8 cellular contexts compared by ENCODE assay signal in the genomic region with DNA sequence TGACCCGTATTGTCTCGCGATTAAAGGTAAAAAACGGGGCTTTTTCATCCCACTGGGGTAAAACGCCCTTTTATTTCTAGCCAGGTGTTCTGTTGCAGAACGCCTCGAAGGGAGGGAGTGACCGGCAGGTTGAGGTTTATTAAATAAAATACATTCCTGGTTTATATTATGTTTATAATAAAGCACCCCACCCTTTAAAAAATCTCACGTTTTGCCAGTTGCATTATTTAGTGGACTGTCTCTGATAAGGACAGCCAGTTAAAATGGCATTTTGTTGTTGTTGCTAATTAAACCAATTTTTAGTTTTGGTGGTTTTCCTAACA. TPM values are rescaled to one million over a fixed set of nuclear protein-coding genes. Genes with fewer than 3 reads are reported as not detected.
DNase-seq lines count a peak whose midpoint lies in the region; ATAC-seq and TF ChIP-seq lines count a peak whose summit lies in the region.

No MANE protein-coding gene starts in this region.

- H3K4me3 ChIP-seq in mucosa of stomach (ENCODE audit: low read length) (peak overlapping the region; percentile 83), MM.1S (ENCODE audit: low read length) (no peak overlapping the region)

- no peak overlapping the region for H3K4me2 ChIP-seq in MM.1S (ENCODE audit: low read depth, low read length)

- H3F3A ChIP-seq in MM.1S (ENCODE audit: insufficient read depth, low read length): no peaks in the 10 kb centered on the region

- peaks cover 49% of the 10 kb centered on the region for H3K36me3 Mint-ChIP-seq in stimulated activated naive CD8-positive, alpha-beta T cell treated with anti-CD3 and anti-CD28 coated beads, Interleukin-15, Interleukin-2, amounts not matched to agents 100 ng/mL and 50 ng/mL, for 24 hours (ENCODE audit: low read depth)

- no peaks in the 10 kb centered on the region for H3K9me2 ChIP-seq in MM.1S (replicated peaks; ENCODE audit: insufficient read depth, low read length)

- H3K27ac ChIP-seq in cingulate gyrus (ENCODE audit: low read depth, low read length) (peak overlapping the region; percentile 55), MM.1S (ENCODE audit: low read length) (no peak overlapping the region)

- no peak overlapping the region for H2AFZ ChIP-seq in MM.1S (ENCODE audit: low read length)

- peak overlapping the region; percentile 84 for H3K4me3 Mint-ChIP-seq in stimulated activated naive CD8-positive, alpha-beta T cell treated with anti-CD3 and anti-CD28 coated beads, Interleukin-15, Interleukin-2, amounts not matched to agents 100 ng/mL and 50 ng/mL, for 24 hours

- peak overlapping the region; percentile 51 for H3K9ac ChIP-seq in mucosa of stomach (ENCODE audit: low read length)
- no peak overlapping the region for H3K9ac ChIP-seq in MM.1S (ENCODE audit: low read length)

- no peaks in the 10 kb centered on the region for H4K20me1 ChIP-seq in MM.1S (ENCODE audit: insufficient read depth, low read length)

- H3K27ac Mint-ChIP-seq in stimulated activated naive CD8-positive, alpha-beta T cell treated with anti-CD3 and anti-CD28 coated beads, Interleukin-15, Interleukin-2, amounts not matched to agents 100 ng/mL and 50 ng/mL, for 24 hours: peak overlapping the region; percentile 89

- DNase-seq in stimulated activated naive CD8-positive, alpha-beta T cell treated with anti-CD3 and anti-CD28 coated beads, Interleukin-15, Interleukin-2, amounts not matched to agents 100 U/mL and 50 U/mL, for 24 hours: no peak
- DNase-seq in SIG-M5 treated with dmso at 0.1 percent for 504 hours (lab: John Stamatoyannopoulos, UW; ENCODE audit: unreplicated experiment) (no peak), MM.1S (no peak), omental fat pad (ENCODE audit: low spot score) (no peak)

- H3K27me3 Mint-ChIP-seq in stimulated activated naive CD8-positive, alpha-beta T cell treated with anti-CD3 and anti-CD28 coated beads, Interleukin-15, Interleukin-2, amounts not matched to agents 100 ng/mL and 50 ng/mL, for 24 hours: no peaks in the 10 kb centered on the region

- H3K9me3 Mint-ChIP-seq in stimulated activated naive CD8-positive, alpha-beta T cell treated with anti-CD3 and anti-CD28 coated beads, Interleukin-15, Interleukin-2, amounts not matched to agents 100 ng/mL and 50 ng/mL, for 24 hours: peaks cover 37% of the 10 kb centered on the region

- H3K27me3 ChIP-seq in mucosa of stomach (ENCODE audit: control insufficient read depth, insufficient read depth, low read length) (no peaks in the 10 kb centered on the region), MM.1S (replicated peaks; ENCODE audit: insufficient read depth, low read length) (no peaks in the 10 kb centered on the region)

- no peak for TF ChIP-seq CTCF in MM.1S (IDR thresholded peaks at IDR 0.05; ENCODE audit: low read length)
- TF ChIP-seq CTCF in omental fat pad (IDR thresholded peaks at IDR 0.05): no peak

- peaks cover 14% of the 10 kb centered on the region for H3K4me1 Mint-ChIP-seq in stimulated activated naive CD8-positive, alpha-beta T cell treated with anti-CD3 and anti-CD28 coated beads, Interleukin-15, Interleukin-2, amounts not matched to agents 100 ng/mL and 50 ng/mL, for 24 hours (ENCODE audit: low read depth)

- peaks cover 4% of the 10 kb centered on the region for H3K9me3 ChIP-seq in mucosa of stomach (ENCODE audit: control insufficient read depth, low read length)
- no peaks in the 10 kb centered on the region for H3K9me3 ChIP-seq in MM.1S (replicated peaks; ENCODE audit: insufficient read depth, low read length)

- H3K36me3 ChIP-seq in mucosa of stomach (ENCODE audit: control insufficient read depth, insufficient read depth, low read length): no peaks in the 10 kb centered on the region
- no peaks in the 10 kb centered on the region for H3K36me3 ChIP-seq in MM.1S (replicated peaks; ENCODE audit: insufficient read depth, low read length)

- H3K79me2 ChIP-seq in MM.1S (ENCODE audit: low read length): no peaks in the 10 kb centered on the region

- H3K4me1 ChIP-seq in mucosa of stomach (ENCODE audit: control insufficient read depth, insufficient read depth, low read length) (no peaks in the 10 kb centered on the region), MM.1S (ENCODE audit: low read length) (no peaks in the 10 kb centered on the region)

- no peak for ATAC-seq in stimulated activated naive CD8-positive, alpha-beta T cell treated with anti-CD3 and anti-CD28 coated beads, Interleukin-15, Interleukin-2, amounts not matched to agents 100 U/mL and 50 U/mL, for 24 hours
- ATAC-seq in GM18867 (IDR thresholded peaks at IDR 0.05; ENCODE audit: unreplicated experiment) (no peak), omental fat pad (ENCODE audit: low FRiP score) (no peak)

RNA-seq across cellular contexts. Expression of gene ZNF850, which starts 25.1 kb away (rescaled TPM):
- total RNA-seq in omental fat pad: 1 to 10 TPM; 1.7 to 4.6 (median 3.5) TPM

RNA-seq across cellular contexts. Expression of gene ZNF790, which starts 40.4 kb away (rescaled TPM):
- total RNA-seq in omental fat pad: 1 to 10 TPM; 4.0 to 8.4 (median 4.4) TPM

RNA-seq across cellular contexts. Expression of gene ZNF345, which starts 52.9 kb away (rescaled TPM):
- total RNA-seq in omental fat pad: 1 to 10 TPM; 2.6 to 7.4 (median 4.2) TPM
